Comparison of ENCODE assay signal across 13 cellular contexts in genomic region chr18:23958036-23958435, GRCh38. TPM values are rescaled to one million over a fixed set of nuclear protein-coding genes. Genes with fewer than 3 reads are reported as not detected.
A peak's percentile ranks its signal among the peaks of the same experiment; 100 is the strongest.
DNase-seq lines count a peak whose midpoint lies in the region; ATAC-seq and TF ChIP-seq lines count a peak whose summit lies in the region.
"Had no signal": no experiment of that assay in that cellular context is flagged by ENCODE, and none has a peak within 500 bp of the region (broad histone marks: within the 10 kb centered on the region; RNA-seq: fewer than 3 reads in every experiment).

No MANE protein-coding gene starts in this region.

- no peak overlapping the region for H4K8ac ChIP-seq in neuronal stem cell (ENCODE audit: low read depth, low read length)

- H3K9me3 ChIP-seq in gastroesophageal sphincter (no peaks in the 10 kb centered on the region), neuronal stem cell (replicated peaks in 1 of 2; ENCODE audit: control insufficient read depth in 2 of 2, insufficient read depth in 1 of 2, low read depth in 1 of 2, low read length in 2 of 2) (no peaks in the 10 kb centered on the region), transverse colon (no peaks in the 10 kb centered on the region)
- H3K9me3 ChIP-seq: neutrophil had no signal

- H2AK5ac ChIP-seq in neuronal stem cell (ENCODE audit: low read depth, low read length), result no peak overlapping the region

- WGBS in gastroesophageal sphincter (ENCODE audit: low coverage in 1 of 2), 2 donors, result 17 to 30% methylated on average over 1 to 9 of the region's 10 CpGs
- WGBS in neuronal stem cell (ENCODE audit: extremely low coverage in 2 of 2, insufficient read length in 2 of 2, insufficient replicate concordance in 1 of 2), 2 donors, result no CpG with 5 or more reads among the region's 10 CpGs
- 48 to 60% methylated on average over 1 to 10 of the region's 10 CpGs for WGBS in transverse colon (ENCODE audit: low coverage in 1 of 2), 2 donors

- in situ Hi-C loops in transverse colon (cut with MboI; ENCODE audit: low pct_ligation_motif_present in 1 of 4, low pct_unique_long_range_greater_than_20kb in 1 of 4, low sequenced_read_pairs in 3 of 4) (no loop called here), KBM-7 (cut with MboI; ENCODE audit: low pct_unique_long_range_greater_than_20kb, low sequenced_read_pairs) (no loop called here)

- no peak overlapping the region for H3K14ac ChIP-seq in neuronal stem cell (ENCODE audit: low read length)

- H2BK120ac ChIP-seq in neuronal stem cell (ENCODE audit: low read depth, low read length), result no peak overlapping the region

- H3K27me3 ChIP-seq in gastroesophageal sphincter, result no peaks in the 10 kb centered on the region
- peaks cover 0 to 19% (median 0%) of the 10 kb centered on the region in 3 experiments for H3K27me3 ChIP-seq in neuronal stem cell (ENCODE audit: control insufficient read depth in 3 of 3, insufficient read depth in 3 of 3, low read depth in 1 of 3, low read length in 3 of 3)
- H3K27me3 ChIP-seq in transverse colon, result no peaks in the 10 kb centered on the region
- H3K27me3 ChIP-seq: neutrophil had no signal

- H3K27ac ChIP-seq in gastroesophageal sphincter (peak overlapping the region; percentile 47 to 80 (median 78)), neuronal stem cell (replicated peaks; ENCODE audit: low read length) (no peak overlapping the region), transverse colon (peak overlapping the region in 3 of 4 donors; percentile 30 to 69 (median 56))
- H3K27ac ChIP-seq: neutrophil had no signal

- H3K18ac ChIP-seq in neuronal stem cell (ENCODE audit: low read length), result peak overlapping the region; percentile 24

- H3K4ac ChIP-seq in neuronal stem cell (ENCODE audit: low read length), result no peak overlapping the region

- H3K79me1 ChIP-seq in neuronal stem cell (ENCODE audit: low read depth, low read length), result no peaks in the 10 kb centered on the region

- no peak overlapping the region for H2BK12ac ChIP-seq in neuronal stem cell (ENCODE audit: low read length)

- intact Hi-C loops in transverse colon (cut with DNase I; ENCODE audit: low total_unique reads), result no loop called here

- ATAC-seq in gastroesophageal sphincter (peak; percentile 91), HG02981 (IDR thresholded peaks at IDR 0.05; ENCODE audit: unreplicated experiment) (no peak)
- ATAC-seq: stimulated activated naive B cell treated with anti-CD40 and anti-IgM and Interleukin-4, amounts not matched to agents 10 μg/mL and 1 μg/mL and 100 μg/mL, for 72 hours had no signal

- no peak overlapping the region for H3K23ac ChIP-seq in neuronal stem cell (ENCODE audit: low read depth, low read length, poor library complexity)

- TF ChIP-seq EP300 in gastroesophageal sphincter (IDR thresholded peaks at IDR 0.05) (no peak), transverse colon (IDR thresholded peaks at IDR 0.05; ENCODE audit: low read depth) (no peak)

- H2BK15ac ChIP-seq in neuronal stem cell (ENCODE audit: low read length), result no peak overlapping the region

- H2AFZ ChIP-seq in neuronal stem cell (ENCODE audit: low read length), result no peak overlapping the region

- H2BK5ac ChIP-seq in neuronal stem cell (ENCODE audit: low read length), result no peak overlapping the region

- no peak overlapping the region for H3K4me2 ChIP-seq in neuronal stem cell (ENCODE audit: insufficient read depth, low read length, poor library complexity, severe bottlenecking)

- no peak for TF ChIP-seq CTCF in gastroesophageal sphincter (IDR thresholded peaks at IDR 0.05)
- TF ChIP-seq CTCF in transverse colon (IDR thresholded peaks at IDR 0.05), result no peak

- DNase-seq in amygdala (lab: John Stamatoyannopoulos, UW) (peak in 46 of 56 donors; percentile 6 to 85 (median 43)), neuronal stem cell (ENCODE audit: low spot score) (no peak), transverse colon (peak; percentile 46), NCI-H128 (lab: John Stamatoyannopoulos, UW; ENCODE audit: unreplicated experiment) (no peak), KBM-7 (no peak)
- no peak for DNase-seq in activated naive CD4-positive, alpha-beta T cell (lab: John Stamatoyannopoulos, UW)
- DNase-seq: activated T-cell treated with anti-CD3 and anti-CD28 coated beads, Interleukin-2, amount 50 U/mL, for 1 hour; NCI-H1105 treated with DMSO at 0.1 percent for 48 hours; NCI-H748 treated with DMSO at 0.1 percent for 48 hours; stimulated activated naive B cell treated with anti-CD40 and anti-IgM and Interleukin-4, amounts not matched to agents 10 μg/mL and 1 μg/mL and 100 μg/mL, for 72 hours had no signal

- TF ChIP-seq POLR2A in gastroesophageal sphincter (IDR thresholded peaks at IDR 0.05), result no peak
- no peak for TF ChIP-seq POLR2A in transverse colon (IDR thresholded peaks at IDR 0.05)

- H3K4me3 ChIP-seq in gastroesophageal sphincter (no peak overlapping the region), neuronal stem cell (ENCODE audit: low read length in 2 of 2) (no peak overlapping the region), transverse colon (no peak overlapping the region)

- H3K36me3 ChIP-seq in gastroesophageal sphincter (no peaks in the 10 kb centered on the region), neuronal stem cell (replicated peaks in 1 of 2; ENCODE audit: control insufficient read depth in 2 of 2, insufficient read depth in 2 of 2, low read length in 2 of 2) (no peaks in the 10 kb centered on the region), transverse colon (no peaks in the 10 kb centered on the region)
- H3K36me3 ChIP-seq: neutrophil had no signal

- no peak overlapping the region for H4K91ac ChIP-seq in neuronal stem cell (ENCODE audit: low read depth, low read length, poor library complexity)

- peaks cover 0 to 27% (median 0%) of the 10 kb centered on the region in 3 donors for H3K4me1 ChIP-seq in gastroesophageal sphincter
- peaks cover 0 to 2% of the 10 kb centered on the region in 2 donors for H3K4me1 ChIP-seq in neuronal stem cell (ENCODE audit: control insufficient read depth in 2 of 2, insufficient read depth in 1 of 2, low read depth in 1 of 2, low read length in 2 of 2)
- peaks cover 0 to 4% (median 0%) of the 10 kb centered on the region in 4 donors for H3K4me1 ChIP-seq in transverse colon

- H3K9ac ChIP-seq in neuronal stem cell (ENCODE audit: low read depth, low read length, poor library complexity), result no peak overlapping the region

RNA-seq across cellular contexts. Expression of gene TTC39C, which starts 56.5 kb away (rescaled TPM):
- total RNA-seq in gastroesophageal sphincter, result 10 to 100 TPM; 20.9 to 37.7 (median 33.6) TPM
- polyA plus RNA-seq in neuronal stem cell (2013, experiment 1 of 2), result 16.7 TPM
- polyA plus RNA-seq in neuronal stem cell (2013, experiment 2 of 2), result 16.5 TPM
- 10 to 100 TPM in 1 of 4 donors, 1 to 10 TPM in 3; 4.8 to 18.4 (median 7.4) TPM for total RNA-seq in transverse colon

Comparison
In these comparisons a context has a peak if more than half of its experiments do, and no peak if none do; other contexts are left out.
1. DNase-seq: peak in amygdala (46 of 56) and transverse colon (single experiment); none in neuronal stem cell (single experiment), activated naive CD4-positive, alpha-beta T cell (0 of 4), NCI-H128 (single experiment) and KBM-7 (single experiment).